ENCODE assay signal across 1 cellular context in genomic region chr3:127546970-127547733, GRCh38.
TF ChIP-seq lines count a peak whose summit lies in the region.

No MANE protein-coding gene starts in this region.

TF ChIP-seq in GM23338, 12 proteins besides CTCF, POLR2A, EP300 and RAD21 (continued from another document):
- no peak for TF ChIP-seq ZNF462 (CRISPR knock-in tag; IDR thresholded peaks at IDR 0.05)
- TF ChIP-seq POLR2AphosphoS5 (IDR thresholded peaks at IDR 0.05; ENCODE audit: low read depth) = no peak
